In genomic region chr2:45676088-45676487, GRCh38 we compare ENCODE assay signal across 20 cellular contexts. TPM values are rescaled to one million over a fixed set of nuclear protein-coding genes. Genes with fewer than 3 reads are reported as not detected.
DNase-seq lines count a peak whose midpoint lies in the region; ATAC-seq, FAIRE-seq and TF ChIP-seq lines count a peak whose summit lies in the region.
"Had no signal": no experiment of that assay in that cellular context is flagged by ENCODE, and none has a peak within 500 bp of the region (broad histone marks: within the 10 kb centered on the region; RNA-seq: fewer than 3 reads in every experiment).

No MANE protein-coding gene starts in this region.

- H3K9ac ChIP-seq in BLaER1 treated with 17β-estradiol and CSF1 and Interleukin-3, amounts not matched to agents 10 nM and 100 nM: peak overlapping the region in 6 of 11 experiments; percentile 2 to 73 (median 64); a peak in 11 of 22 replicates
- peak overlapping the region; percentile 13 for H3K9ac ChIP-seq in adipocyte (ENCODE audit: low read length)
- H3K9ac ChIP-seq: KMS-11 had no signal

- peaks cover 34 to 98% (median 86%) of the 10 kb centered on the region in 10 experiments for H3K4me1 ChIP-seq in BLaER1 treated with 17β-estradiol and CSF1 and Interleukin-3, amounts not matched to agents 10 nM and 100 nM
- H3K4me1 ChIP-seq in adipocyte (ENCODE audit: control insufficient read depth, insufficient read depth, low read length): peaks cover 30% of the 10 kb centered on the region
- H3K4me1 ChIP-seq in lower lobe of right lung: peaks cover 39% of the 10 kb centered on the region
- H3K4me1 ChIP-seq in small intestine (ENCODE audit: control insufficient read depth in 2 of 2, insufficient read depth in 1 of 2, low read depth in 1 of 2, low read length in 1 of 2): peaks cover 6 to 23% of the 10 kb centered on the region in 2 donors

- H3K27me3 ChIP-seq in BLaER1 treated with 17β-estradiol and CSF1 and Interleukin-3, amounts not matched to agents 10 nM and 100 nM: no peaks in the 10 kb centered on the region
- H3K27me3 ChIP-seq in adipocyte (replicated peaks; ENCODE audit: control insufficient read depth, insufficient read depth, low read length) (no peaks in the 10 kb centered on the region), lower lobe of right lung (ENCODE audit: low read depth) (no peaks in the 10 kb centered on the region), small intestine (ENCODE audit: control insufficient read depth in 2 of 2, insufficient read depth in 2 of 2, low read length in 2 of 2) (no peaks in the 10 kb centered on the region)
- H3K27me3 ChIP-seq: BE2C, gastroesophageal sphincter had no signal

- no peak for TF ChIP-seq CTCF in lower lobe of right lung (IDR thresholded peaks at IDR 0.05)

- ATAC-seq in lower lobe of right lung (no peak), HG02885 (IDR thresholded peaks at IDR 0.05; ENCODE audit: poor library complexity, unreplicated experiment) (no peak), GM18873 (IDR thresholded peaks at IDR 0.05; ENCODE audit: low FRiP score, unreplicated experiment) (no peak)
- ATAC-seq: activated T-cell treated with anti-CD3 and anti-CD28 coated beads, Interleukin-2, amount 50 U/mL, for 4 hours; naive thymus-derived CD8-positive, alpha-beta T cell; T-helper 17 cell had no signal

- peaks cover 0 to 57% (median 27%) of the 10 kb centered on the region in 11 experiments; a peak in 16 of 22 replicates for H3K36me3 ChIP-seq in BLaER1 treated with 17β-estradiol and CSF1 and Interleukin-3, amounts not matched to agents 10 nM and 100 nM
- H3K36me3 ChIP-seq in adipocyte (ENCODE audit: control insufficient read depth, insufficient read depth, low read length, severe bottlenecking) (no peaks in the 10 kb centered on the region), lower lobe of right lung (no peaks in the 10 kb centered on the region), small intestine (ENCODE audit: control insufficient read depth in 2 of 2, insufficient read depth in 2 of 2, low read length in 2 of 2) (no peaks in the 10 kb centered on the region)
- H3K36me3 ChIP-seq: BE2C, gastroesophageal sphincter had no signal

- peak overlapping the region; percentile 61 to 85 (median 76) for H3K4me2 ChIP-seq in BLaER1 treated with 17β-estradiol and CSF1 and Interleukin-3, amounts not matched to agents 10 nM and 100 nM
- H3K4me2 ChIP-seq: KMS-11 had no signal

- no peak for FAIRE-seq in small intestine (lab: Jason Lieb, UNC)
- FAIRE-seq: H54, islet of Langerhans had no signal

- 0 out of 20 replicates have a peak overlapping the region, but pooled peaks of 1 of the 10 experiments have one; percentile 0 for H3K4me3 ChIP-seq in BLaER1 treated with 17β-estradiol and CSF1 and Interleukin-3, amounts not matched to agents 10 nM and 100 nM
- H3K4me3 ChIP-seq in adipocyte (ENCODE audit: low read length) (no peak overlapping the region), lower lobe of right lung (no peak overlapping the region), small intestine (ENCODE audit: low read depth in 1 of 2, low read length in 2 of 2) (no peak overlapping the region)
- H3K4me3 ChIP-seq: coronary artery, gastroesophageal sphincter had no signal

- DNase-seq in adipocyte (ENCODE audit: low read depth): no peak
- DNase-seq in lower lobe of right lung: no peak
- no peak for DNase-seq in small intestine
- DNase-seq in ureter (ENCODE audit: low spot score): no peak
- no peak for DNase-seq in SK-N-DZ (ENCODE audit: low spot score)
- DNase-seq: activated CD4-positive, alpha-beta T cell treated with anti-CD3 and anti-CD28 coated beads for 48 hours; activated naive CD4-positive, alpha-beta T cell; activated T-cell treated with anti-CD3 and anti-CD28 coated beads, Interleukin-2, amount 50 U/mL, for 4 hours; naive thymus-derived CD8-positive, alpha-beta T cell; T-helper 17 cell had no signal

- peaks cover 0 to 5% (median 0%) of the 10 kb centered on the region in 11 experiments; a peak in 1 of 22 replicates for H3K9me3 ChIP-seq in BLaER1 treated with 17β-estradiol and CSF1 and Interleukin-3, amounts not matched to agents 10 nM and 100 nM (replicated peaks in 1 of 11)
- no peaks in the 10 kb centered on the region for H3K9me3 ChIP-seq in adipocyte (ENCODE audit: control insufficient read depth, low read length)
- H3K9me3 ChIP-seq in lower lobe of right lung: no peaks in the 10 kb centered on the region
- no peaks in the 10 kb centered on the region for H3K9me3 ChIP-seq in small intestine (ENCODE audit: control insufficient read depth, low read depth)
- H3K9me3 ChIP-seq: BE2C, Caco-2, gastroesophageal sphincter had no signal

- intact Hi-C loops in lower lobe of right lung (cut with DNase I): no loop called here

- WGBS in small intestine, 3 donors: 83 to 91% (median 87%) methylated on average over 5 of the region's 5 CpGs

- H4K20me1 ChIP-seq in BLaER1 treated with 17β-estradiol and CSF1 and Interleukin-3, amounts not matched to agents 10 nM and 100 nM: peaks cover 0 to 100% (median 89%) of the 10 kb centered on the region in 11 experiments; a peak in 14 of 22 replicates

- H3K27ac ChIP-seq in BLaER1 treated with 17β-estradiol and CSF1 and Interleukin-3, amounts not matched to agents 10 nM and 100 nM: peak overlapping the region in 9 of 11 experiments; percentile 58 to 78 (median 69); a peak in 18 of 22 replicates
- H3K27ac ChIP-seq in lower lobe of right lung (peak overlapping the region; percentile 74), small intestine (ENCODE audit: low read depth in 1 of 2, low read length in 1 of 2) (peak overlapping the region; percentile 50 to 80)
- H3K27ac ChIP-seq: coronary artery, KMS-11 had no signal

RNA-seq across cellular contexts. Expression of gene PRKCE, which starts 24.6 kb away (rescaled TPM):
- 85.0 TPM for total RNA-seq in lower lobe of right lung
- polyA plus RNA-seq in small intestine: 1 to 10 TPM; 2.2 to 6.7 (median 4.1) TPM
- total RNA-seq in ureter: 54.3 TPM
- polyA plus RNA-seq in SK-N-DZ (2014; cell fraction: cytosol; rRNA removed): 7.0 and 8.8 TPM in 2 replicates
- 5.8 and 9.9 TPM in 2 replicates for polyA plus RNA-seq in SK-N-DZ (2014; cell fraction: nucleus; rRNA removed)
